ENCODE assay signal across 8 cellular contexts in the genomic region with DNA sequence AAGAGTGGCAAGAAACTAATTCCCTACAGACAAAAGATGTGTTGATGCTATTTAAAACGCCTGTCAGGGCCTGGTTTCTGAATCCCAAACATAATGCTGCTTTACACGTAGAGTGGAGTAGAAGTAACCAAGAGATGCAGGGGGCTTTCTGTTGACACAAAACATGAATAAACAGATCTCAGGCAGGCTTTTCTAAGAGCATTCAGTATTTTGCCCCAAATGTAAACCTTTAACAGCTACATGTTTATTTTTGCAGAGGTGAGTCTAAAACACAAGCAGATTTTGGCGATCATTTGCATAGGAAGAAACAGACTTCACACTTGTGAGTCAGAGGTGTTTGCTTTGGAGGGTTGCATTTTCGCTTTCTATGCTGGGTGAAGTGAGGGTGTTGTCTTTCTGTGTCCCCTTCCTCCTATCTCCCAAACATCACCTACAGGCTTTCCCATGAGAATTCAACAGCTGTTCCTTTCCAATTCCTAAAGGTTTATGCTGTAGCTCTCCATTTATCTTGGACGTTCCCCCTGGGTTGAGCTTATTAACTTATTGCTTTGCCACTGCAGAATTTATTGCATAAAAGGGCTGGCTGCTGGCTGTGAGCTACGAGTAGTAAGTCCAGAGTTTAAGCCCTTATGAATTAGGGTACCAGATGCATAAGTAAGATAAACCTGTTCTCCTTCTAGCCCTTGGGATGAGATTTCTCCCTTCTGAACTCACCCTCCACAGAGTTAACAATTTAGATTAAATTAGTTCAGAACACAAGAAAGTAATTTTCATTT.
A peak's percentile ranks its signal among the peaks of the same experiment; 100 is the strongest.
DNase-seq lines count a peak whose midpoint lies in the region; ATAC-seq, FAIRE-seq and TF ChIP-seq lines count a peak whose summit lies in the region.

No MANE protein-coding gene starts in this region.

- H3K27ac ChIP-seq in esophagus squamous epithelium (peak overlapping the region; percentile 64 to 84 (median 75)), SK-N-SH (ENCODE audit: low read depth in 2 of 2, low read length in 1 of 2) (no peak overlapping the region), stomach (no peak overlapping the region), tibial nerve (no peak overlapping the region)

- H3K27me3 ChIP-seq in esophagus squamous epithelium (no peaks in the 10 kb centered on the region), SK-N-SH (ENCODE audit: insufficient read depth) (no peaks in the 10 kb centered on the region), stomach (no peaks in the 10 kb centered on the region), tibial nerve (no peaks in the 10 kb centered on the region)

- H3K4me3 ChIP-seq in esophagus squamous epithelium (peak overlapping the region in 1 of 4 donors; percentile 2), SK-N-SH (ENCODE audit: low read depth in 2 of 2, low read length in 1 of 2) (no peak overlapping the region), stomach (no peak overlapping the region), tibial nerve (no peak overlapping the region)

- H3K79me2 ChIP-seq in SK-N-SH (ENCODE audit: insufficient read depth), result no peaks in the 10 kb centered on the region

- no peak overlapping the region for H2AFZ ChIP-seq in SK-N-SH (ENCODE audit: low read depth)

- H3K4me1 ChIP-seq in esophagus squamous epithelium (peaks cover 0 to 28% (median 0%) of the 10 kb centered on the region in 3 donors), SK-N-SH (ENCODE audit: control insufficient read depth in 1 of 2, insufficient read depth in 2 of 2, low read depth in 1 of 2, low read length in 1 of 2) (no peaks in the 10 kb centered on the region), stomach (peaks cover 0 to 16% (median 0%) of the 10 kb centered on the region in 4 donors), tibial nerve (no peaks in the 10 kb centered on the region)

- TF ChIP-seq CTCF in esophagus squamous epithelium (IDR thresholded peaks at IDR 0.05) (no peak), SK-N-SH (IDR thresholded peaks at IDR 0.05) (no peak), stomach (IDR thresholded peaks at IDR 0.05) (no peak), tibial nerve (IDR thresholded peaks at IDR 0.05) (no peak)

- H3K36me3 ChIP-seq in esophagus squamous epithelium (no peaks in the 10 kb centered on the region), SK-N-SH (replicated peaks in 1 of 2; ENCODE audit: control insufficient read depth in 1 of 2, insufficient read depth in 2 of 2, low read length in 1 of 2) (no peaks in the 10 kb centered on the region), stomach (no peaks in the 10 kb centered on the region), tibial nerve (no peaks in the 10 kb centered on the region)

- H3K9ac ChIP-seq in SK-N-SH, result no peak overlapping the region

- TF ChIP-seq EP300 in SK-N-SH (IDR thresholded peaks at IDR 0.05; ENCODE audit: borderline replicate concordance in 1 of 2, low read depth in 1 of 2, low read length in 1 of 2) (no peak), stomach (IDR thresholded peaks at IDR 0.05) (no peak), tibial nerve (IDR thresholded peaks at IDR 0.05) (no peak)

- no peaks in the 10 kb centered on the region for H4K20me1 ChIP-seq in SK-N-SH (ENCODE audit: insufficient read depth)

- H3F3A ChIP-seq in SK-N-SH (replicated peaks; ENCODE audit: insufficient read depth), result no peaks in the 10 kb centered on the region

- peak; percentile 22 for DNase-seq in GM18507 (ENCODE audit: extremely low spot score, insufficient read length, low read depth)
- DNase-seq in esophagus squamous epithelium (lab: John Stamatoyannopoulos, UW), result no peak
- no peak for DNase-seq in NCI-H2029 treated with DMSO at 0.1 percent for 48 hours (lab: John Stamatoyannopoulos, UW)
- DNase-seq in SK-N-SH, result no peak
- DNase-seq in stomach, result no peak
- DNase-seq in tibial nerve (ENCODE audit: low spot score in 2 of 2), result no peak

- H3K9me3 ChIP-seq in esophagus squamous epithelium (no peaks in the 10 kb centered on the region), SK-N-SH (no peaks in the 10 kb centered on the region), stomach (peaks cover 0 to 12% (median 0%) of the 10 kb centered on the region in 4 donors), tibial nerve (peaks cover 0 to 10% (median 0%) of the 10 kb centered on the region in 4 donors)

- 18 to 30% methylated on average over 6 of the region's 6 CpGs for WGBS in esophagus squamous epithelium, 2 donors
- WGBS in SK-N-SH (ENCODE audit: low lambda C conversion rate), result 5% methylated on average over 6 of the region's 6 CpGs
- 44 to 54% (median 50%) methylated on average over 6 of the region's 6 CpGs for WGBS in stomach, 5 donors
- 53 to 60% methylated on average over 6 of the region's 6 CpGs for WGBS in tibial nerve, 2 donors

- TF ChIP-seq RAD21 in SK-N-SH (IDR thresholded peaks at IDR 0.05; ENCODE audit: low read length), result no peak

- no peaks in the 10 kb centered on the region for H3K9me2 ChIP-seq in SK-N-SH

- CTCF ChIA-PET in SK-N-SH (lab: Yijun Ruan, JAX), result no interaction called here

- H3K4me2 ChIP-seq in SK-N-SH, result no peak overlapping the region

- no peak for TF ChIP-seq POLR2A in esophagus squamous epithelium (IDR thresholded peaks at IDR 0.05)
- no peak for TF ChIP-seq POLR2A in stomach (IDR thresholded peaks at IDR 0.05)
- no peak for TF ChIP-seq POLR2A in tibial nerve (IDR thresholded peaks at IDR 0.05)

- FAIRE-seq in GM18507 (lab: Jason Lieb, UNC), result peak; percentile 98

- ATAC-seq in GM21528 (IDR thresholded peaks at IDR 0.05; ENCODE audit: low FRiP score, unreplicated experiment) (peak; percentile 98), HG03558 (IDR thresholded peaks at IDR 0.05; ENCODE audit: extremely low read depth, unreplicated experiment) (peak; percentile 96)

- POLR2A ChIA-PET in SK-N-SH (lab: Yijun Ruan, JAX), result no interaction called here

- intact Hi-C loops in esophagus squamous epithelium (cut with DNase I) (no loop called here), stomach (cut with DNase I; ENCODE audit: low total_unique reads) (no loop called here)

TF ChIP-seq in SK-N-SH, 30 proteins besides CTCF, POLR2A, EP300 and RAD21:
- TF ChIP-seq ELF1 (IDR thresholded peaks at IDR 0.05), result no peak
TF ChIP-seq in SK-N-SH: peak in this region for 0.

Comparison
In these comparisons a context has a peak if more than half of its experiments do, and no peak if none do; other contexts are left out.
1. H3K27ac ChIP-seq: peak in esophagus squamous epithelium (4 of 4); none in SK-N-SH (0 of 2), stomach (0 of 5) and tibial nerve (0 of 4).